ENCODE assay signal across 1 cellular context in the genomic region with DNA sequence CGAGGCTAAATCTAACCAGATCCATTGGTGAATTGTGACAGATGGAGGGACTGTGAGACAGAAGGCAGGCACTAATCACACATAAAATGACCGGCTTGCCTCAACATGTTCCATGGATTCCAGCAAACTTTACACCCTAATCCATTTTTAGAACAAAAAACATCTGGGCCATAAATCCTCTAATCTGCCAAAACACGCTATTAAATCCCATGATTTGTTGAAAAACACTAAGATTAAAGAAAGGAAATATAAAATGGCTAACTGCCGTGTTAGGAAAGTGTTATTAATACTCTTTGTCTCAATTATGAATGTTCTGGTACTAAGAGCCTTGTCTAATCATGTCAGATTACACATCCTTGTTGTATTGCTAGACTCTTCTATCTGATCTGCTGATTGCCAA.
TF ChIP-seq lines count a peak whose summit lies in the region.

No MANE protein-coding gene starts in this region.

TF ChIP-seq in GM23338, 12 proteins besides CTCF, POLR2A, EP300 and RAD21 (continued from another document):
- TF ChIP-seq, protein P1, sequence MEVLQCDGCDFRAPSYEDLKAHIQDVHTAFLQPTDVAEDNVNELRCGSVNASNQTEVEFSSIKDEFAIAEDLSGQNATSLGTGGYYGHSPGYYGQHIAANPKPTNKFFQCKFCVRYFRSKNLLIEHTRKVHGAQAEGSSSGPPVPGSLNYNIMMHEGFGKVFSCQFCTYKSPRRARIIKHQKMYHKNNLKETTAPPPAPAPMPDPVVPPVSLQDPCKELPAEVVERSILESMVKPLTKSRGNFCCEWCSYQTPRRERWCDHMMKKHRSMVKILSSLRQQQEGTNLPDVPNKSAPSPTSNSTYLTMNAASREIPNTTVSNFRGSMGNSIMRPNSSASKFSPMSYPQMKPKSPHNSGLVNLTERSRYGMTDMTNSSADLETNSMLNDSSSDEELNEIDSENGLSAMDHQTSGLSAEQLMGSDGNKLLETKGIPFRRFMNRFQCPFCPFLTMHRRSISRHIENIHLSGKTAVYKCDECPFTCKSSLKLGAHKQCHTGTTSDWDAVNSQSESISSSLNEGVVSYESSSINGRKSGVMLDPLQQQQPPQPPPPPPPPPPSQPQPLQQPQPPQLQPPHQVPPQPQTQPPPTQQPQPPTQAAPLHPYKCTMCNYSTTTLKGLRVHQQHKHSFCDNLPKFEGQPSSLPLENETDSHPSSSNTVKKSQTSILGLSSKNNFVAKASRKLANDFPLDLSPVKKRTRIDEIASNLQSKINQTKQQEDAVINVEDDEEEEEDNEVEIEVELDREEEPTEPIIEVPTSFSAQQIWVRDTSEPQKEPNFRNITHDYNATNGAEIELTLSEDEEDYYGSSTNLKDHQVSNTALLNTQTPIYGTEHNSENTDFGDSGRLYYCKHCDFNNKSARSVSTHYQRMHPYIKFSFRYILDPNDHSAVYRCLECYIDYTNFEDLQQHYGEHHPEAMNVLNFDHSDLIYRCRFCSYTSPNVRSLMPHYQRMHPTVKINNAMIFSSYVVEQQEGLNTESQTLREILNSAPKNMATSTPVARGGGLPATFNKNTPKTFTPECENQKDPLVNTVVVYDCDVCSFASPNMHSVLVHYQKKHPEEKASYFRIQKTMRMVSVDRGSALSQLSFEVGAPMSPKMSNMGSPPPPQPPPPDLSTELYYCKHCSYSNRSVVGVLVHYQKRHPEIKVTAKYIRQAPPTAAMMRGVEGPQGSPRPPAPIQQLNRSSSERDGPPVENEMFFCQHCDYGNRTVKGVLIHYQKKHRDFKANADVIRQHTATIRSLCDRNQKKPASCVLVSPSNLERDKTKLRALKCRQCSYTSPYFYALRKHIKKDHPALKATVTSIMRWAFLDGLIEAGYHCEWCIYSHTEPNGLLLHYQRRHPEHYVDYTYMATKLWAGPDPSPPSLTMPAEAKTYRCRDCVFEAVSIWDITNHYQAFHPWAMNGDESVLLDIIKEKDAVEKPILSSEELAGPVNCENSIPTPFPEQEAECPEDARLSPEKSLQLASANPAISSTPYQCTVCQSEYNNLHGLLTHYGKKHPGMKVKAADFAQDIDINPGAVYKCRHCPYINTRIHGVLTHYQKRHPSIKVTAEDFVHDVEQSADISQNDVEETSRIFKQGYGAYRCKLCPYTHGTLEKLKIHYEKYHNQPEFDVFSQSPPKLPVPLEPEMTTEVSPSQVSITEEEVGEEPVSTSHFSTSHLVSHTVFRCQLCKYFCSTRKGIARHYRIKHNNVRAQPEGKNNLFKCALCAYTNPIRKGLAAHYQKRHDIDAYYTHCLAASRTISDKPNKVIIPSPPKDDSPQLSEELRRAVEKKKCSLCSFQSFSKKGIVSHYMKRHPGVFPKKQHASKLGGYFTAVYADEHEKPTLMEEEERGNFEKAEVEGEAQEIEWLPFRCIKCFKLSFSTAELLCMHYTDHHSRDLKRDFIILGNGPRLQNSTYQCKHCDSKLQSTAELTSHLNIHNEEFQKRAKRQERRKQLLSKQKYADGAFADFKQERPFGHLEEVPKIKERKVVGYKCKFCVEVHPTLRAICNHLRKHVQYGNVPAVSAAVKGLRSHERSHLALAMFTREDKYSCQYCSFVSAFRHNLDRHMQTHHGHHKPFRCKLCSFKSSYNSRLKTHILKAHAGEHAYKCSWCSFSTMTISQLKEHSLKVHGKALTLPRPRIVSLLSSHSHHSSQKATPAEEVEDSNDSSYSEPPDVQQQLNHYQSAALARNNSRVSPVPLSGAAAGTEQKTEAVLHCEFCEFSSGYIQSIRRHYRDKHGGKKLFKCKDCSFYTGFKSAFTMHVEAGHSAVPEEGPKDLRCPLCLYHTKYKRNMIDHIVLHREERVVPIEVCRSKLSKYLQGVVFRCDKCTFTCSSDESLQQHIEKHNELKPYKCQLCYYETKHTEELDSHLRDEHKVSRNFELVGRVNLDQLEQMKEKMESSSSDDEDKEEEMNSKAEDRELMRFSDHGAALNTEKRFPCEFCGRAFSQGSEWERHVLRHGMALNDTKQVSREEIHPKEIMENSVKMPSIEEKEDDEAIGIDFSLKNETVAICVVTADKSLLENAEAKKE (CRISPR knock-in tag; IDR thresholded peaks at IDR 0.05) = no peak
- TF ChIP-seq, protein P2, sequence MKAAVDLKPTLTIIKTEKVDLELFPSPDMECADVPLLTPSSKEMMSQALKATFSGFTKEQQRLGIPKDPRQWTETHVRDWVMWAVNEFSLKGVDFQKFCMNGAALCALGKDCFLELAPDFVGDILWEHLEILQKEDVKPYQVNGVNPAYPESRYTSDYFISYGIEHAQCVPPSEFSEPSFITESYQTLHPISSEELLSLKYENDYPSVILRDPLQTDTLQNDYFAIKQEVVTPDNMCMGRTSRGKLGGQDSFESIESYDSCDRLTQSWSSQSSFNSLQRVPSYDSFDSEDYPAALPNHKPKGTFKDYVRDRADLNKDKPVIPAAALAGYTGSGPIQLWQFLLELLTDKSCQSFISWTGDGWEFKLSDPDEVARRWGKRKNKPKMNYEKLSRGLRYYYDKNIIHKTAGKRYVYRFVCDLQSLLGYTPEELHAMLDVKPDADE (IDR thresholded peaks at IDR 0.05) = no peak
- no peak for TF ChIP-seq STAT1 (IDR thresholded peaks at IDR 0.05; ENCODE audit: unreplicated experiment)
- no peak for TF ChIP-seq NANOG (IDR thresholded peaks at IDR 0.05; ENCODE audit: borderline replicate concordance)
- TF ChIP-seq EZH2 (IDR thresholded peaks at IDR 0.05; ENCODE audit: low read depth, unreplicated experiment) = no peak
- no peak for TF ChIP-seq ZNF331 (CRISPR knock-in tag; IDR thresholded peaks at IDR 0.05; ENCODE audit: low read depth)
